In genomic region chr12:42143401-42144173, GRCh38 we compare ENCODE assay signal across 2 cellular contexts.
TF ChIP-seq lines count a peak whose summit lies in the region.

No MANE protein-coding gene starts in this region.

TF ChIP-seq in K562, 482 proteins besides CTCF, POLR2A, EP300 and RAD21 (continues in another document):
- TF ChIP-seq CBX2 (IDR thresholded peaks at IDR 0.05; ENCODE audit: insufficient read depth, low read length, poor library complexity, severe bottlenecking) (peak; percentile 67), KDM1A (IDR thresholded peaks at IDR 0.05) (0 out of 4 replicates have a peak, but pooled peaks of 1 of the 2 experiments have one; percentile 7), ETV1 (tag; conservative IDR thresholded peaks at IDR 0.05; ENCODE audit: low read depth) (no peak), ZFP36 (IDR thresholded peaks at IDR 0.05; ENCODE audit: low read depth, low read length, partially characterized antibody) (no peak), FOXK2 (conservative IDR thresholded peaks at IDR 0.05 in 1 of 2, IDR thresholded peaks at IDR 0.05 in 1 of 2; ENCODE audit: low read depth in 2 of 2) (peak in 1 of 2 experiments; percentile 51; a peak in 1 of 4 replicates), NR1H2 (CRISPR knock-in tag; IDR thresholded peaks at IDR 0.05) (no peak), ZBTB40 (IDR thresholded peaks at IDR 0.05) (0 out of 2 replicates have a peak, but pooled peaks have one; percentile 33), ZBTB40 (CRISPR knock-in tag; IDR thresholded peaks at IDR 0.05) (no peak), HDAC6 (IDR thresholded peaks at IDR 0.05; ENCODE audit: low read depth, low read length) (no peak), ARHGAP35 (IDR thresholded peaks at IDR 0.05; ENCODE audit: partially characterized antibody) (peak; percentile 14), ZNF347 (CRISPR knock-in tag; IDR thresholded peaks at IDR 0.05; ENCODE audit: low read depth) (no peak)
- TF ChIP-seq, protein P1, sequence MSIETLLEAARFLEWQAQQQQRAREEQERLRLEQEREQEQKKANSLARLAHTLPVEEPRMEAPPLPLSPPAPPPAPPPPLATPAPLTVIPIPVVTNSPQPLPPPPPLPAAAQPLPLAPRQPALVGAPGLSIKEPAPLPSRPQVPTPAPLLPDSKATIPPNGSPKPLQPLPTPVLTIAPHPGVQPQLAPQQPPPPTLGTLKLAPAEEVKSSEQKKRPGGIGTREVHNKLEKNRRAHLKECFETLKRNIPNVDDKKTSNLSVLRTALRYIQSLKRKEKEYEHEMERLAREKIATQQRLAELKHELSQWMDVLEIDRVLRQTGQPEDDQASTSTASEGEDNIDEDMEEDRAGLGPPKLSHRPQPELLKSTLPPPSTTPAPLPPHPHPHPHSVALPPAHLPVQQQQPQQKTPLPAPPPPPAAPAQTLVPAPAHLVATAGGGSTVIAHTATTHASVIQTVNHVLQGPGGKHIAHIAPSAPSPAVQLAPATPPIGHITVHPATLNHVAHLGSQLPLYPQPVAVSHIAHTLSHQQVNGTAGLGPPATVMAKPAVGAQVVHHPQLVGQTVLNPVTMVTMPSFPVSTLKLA (conservative IDR thresholded peaks at IDR 0.05), result 0 out of 4 replicates have a peak, but pooled peaks of 1 of the 2 experiments have one; percentile 22
- TF ChIP-seq, protein P2, sequence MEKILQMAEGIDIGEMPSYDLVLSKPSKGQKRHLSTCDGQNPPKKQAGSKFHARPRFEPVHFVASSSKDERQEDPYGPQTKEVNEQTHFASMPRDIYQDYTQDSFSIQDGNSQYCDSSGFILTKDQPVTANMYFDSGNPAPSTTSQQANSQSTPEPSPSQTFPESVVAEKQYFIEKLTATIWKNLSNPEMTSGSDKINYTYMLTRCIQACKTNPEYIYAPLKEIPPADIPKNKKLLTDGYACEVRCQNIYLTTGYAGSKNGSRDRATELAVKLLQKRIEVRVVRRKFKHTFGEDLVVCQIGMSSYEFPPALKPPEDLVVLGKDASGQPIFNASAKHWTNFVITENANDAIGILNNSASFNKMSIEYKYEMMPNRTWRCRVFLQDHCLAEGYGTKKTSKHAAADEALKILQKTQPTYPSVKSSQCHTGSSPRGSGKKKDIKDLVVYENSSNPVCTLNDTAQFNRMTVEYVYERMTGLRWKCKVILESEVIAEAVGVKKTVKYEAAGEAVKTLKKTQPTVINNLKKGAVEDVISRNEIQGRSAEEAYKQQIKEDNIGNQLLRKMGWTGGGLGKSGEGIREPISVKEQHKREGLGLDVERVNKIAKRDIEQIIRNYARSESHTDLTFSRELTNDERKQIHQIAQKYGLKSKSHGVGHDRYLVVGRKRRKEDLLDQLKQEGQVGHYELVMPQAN (IDR thresholded peaks at IDR 0.05; ENCODE audit: borderline replicate concordance), result peak; percentile 50; the same call in 1 of the 2 replicates

TF ChIP-seq in HepG2, 621 proteins besides CTCF, POLR2A, EP300 and RAD21:
- TF ChIP-seq KLF12 (CRISPR knock-in tag; IDR thresholded peaks at IDR 0.05; ENCODE audit: borderline replicate concordance) (0 out of 2 replicates have a peak, but pooled peaks have one; percentile 36), ZNF646 (CRISPR knock-in tag; IDR thresholded peaks at IDR 0.05) (peak; percentile 81), RFXAP (CRISPR knock-in tag; IDR thresholded peaks at IDR 0.05; ENCODE audit: borderline replicate concordance) (no peak), SIN3A (IDR thresholded peaks at IDR 0.05; ENCODE audit: borderline replicate concordance, low read depth, low read length) (no peak), ZBTB7B (CRISPR knock-in tag; IDR thresholded peaks at IDR 0.05) (no peak), ZNF644 (CRISPR knock-in tag; IDR thresholded peaks at IDR 0.05; ENCODE audit: low read depth) (no peak), ZSCAN20 (CRISPR knock-in tag; IDR thresholded peaks at IDR 0.05; ENCODE audit: borderline replicate concordance) (0 out of 2 replicates have a peak, but pooled peaks have one; percentile 1), WIZ (CRISPR knock-in tag; IDR thresholded peaks at IDR 0.05) (no peak), ZNF552 (CRISPR knock-in tag; IDR thresholded peaks at IDR 0.05; ENCODE audit: borderline replicate concordance) (no peak), DR1 (CRISPR knock-in tag; IDR thresholded peaks at IDR 0.05) (no peak), SIX1 (CRISPR knock-in tag; IDR thresholded peaks at IDR 0.05; ENCODE audit: borderline replicate concordance) (0 out of 2 replicates have a peak, but pooled peaks have one; percentile 20), ZNF567 (CRISPR knock-in tag; IDR thresholded peaks at IDR 0.05; ENCODE audit: borderline replicate concordance) (no peak), SAP130 (CRISPR knock-in tag; IDR thresholded peaks at IDR 0.05; ENCODE audit: low read depth) (0 out of 2 replicates have a peak, but pooled peaks have one; percentile 6), ZNF143 (CRISPR knock-in tag; IDR thresholded peaks at IDR 0.05) (no peak), SPEN (CRISPR knock-in tag; IDR thresholded peaks at IDR 0.05; ENCODE audit: low read depth) (no peak), ZFP82 (CRISPR knock-in tag; IDR thresholded peaks at IDR 0.05; ENCODE audit: borderline replicate concordance) (no peak), ZNF263 (CRISPR knock-in tag; IDR thresholded peaks at IDR 0.05) (peak; percentile 84), TOPORS (CRISPR knock-in tag; IDR thresholded peaks at IDR 0.05) (no peak), ZFP90 (CRISPR knock-in tag; IDR thresholded peaks at IDR 0.05; ENCODE audit: borderline replicate concordance) (no peak), ARNT (IDR thresholded peaks at IDR 0.05) (no peak), ZFAT (CRISPR knock-in tag; conservative IDR thresholded peaks at IDR 0.05) (no peak), ZBTB44 (CRISPR knock-in tag; IDR thresholded peaks at IDR 0.05) (no peak), RFXANK (CRISPR knock-in tag; IDR thresholded peaks at IDR 0.05) (no peak)
- TF ChIP-seq, protein P3, sequence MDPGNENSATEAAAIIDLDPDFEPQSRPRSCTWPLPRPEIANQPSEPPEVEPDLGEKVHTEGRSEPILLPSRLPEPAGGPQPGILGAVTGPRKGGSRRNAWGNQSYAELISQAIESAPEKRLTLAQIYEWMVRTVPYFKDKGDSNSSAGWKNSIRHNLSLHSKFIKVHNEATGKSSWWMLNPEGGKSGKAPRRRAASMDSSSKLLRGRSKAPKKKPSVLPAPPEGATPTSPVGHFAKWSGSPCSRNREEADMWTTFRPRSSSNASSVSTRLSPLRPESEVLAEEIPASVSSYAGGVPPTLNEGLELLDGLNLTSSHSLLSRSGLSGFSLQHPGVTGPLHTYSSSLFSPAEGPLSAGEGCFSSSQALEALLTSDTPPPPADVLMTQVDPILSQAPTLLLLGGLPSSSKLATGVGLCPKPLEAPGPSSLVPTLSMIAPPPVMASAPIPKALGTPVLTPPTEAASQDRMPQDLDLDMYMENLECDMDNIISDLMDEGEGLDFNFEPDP (CRISPR knock-in tag; conservative IDR thresholded peaks at IDR 0.05), result no peak
- TF ChIP-seq, protein P4, sequence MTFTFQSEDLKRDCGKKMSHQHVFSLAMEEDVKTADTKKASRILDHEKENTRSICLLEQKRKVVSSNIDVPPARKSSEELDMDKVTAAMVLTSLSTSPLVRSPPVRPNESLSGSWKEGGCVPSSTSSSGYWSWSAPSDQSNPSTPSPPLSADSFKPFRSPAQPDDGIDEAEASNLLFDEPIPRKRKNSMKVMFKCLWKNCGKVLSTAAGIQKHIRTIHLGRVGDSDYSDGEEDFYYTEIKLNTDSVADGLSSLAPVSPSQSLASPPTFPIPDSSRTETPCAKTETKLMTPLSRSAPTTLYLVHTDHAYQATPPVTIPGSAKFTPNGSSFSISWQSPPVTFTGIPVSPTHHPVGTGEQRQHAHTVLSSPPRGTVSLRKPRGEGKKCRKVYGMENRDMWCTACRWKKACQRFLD (CRISPR knock-in tag; IDR thresholded peaks at IDR 0.05; ENCODE audit: borderline replicate concordance), result no peak
- TF ChIP-seq, protein P5, sequence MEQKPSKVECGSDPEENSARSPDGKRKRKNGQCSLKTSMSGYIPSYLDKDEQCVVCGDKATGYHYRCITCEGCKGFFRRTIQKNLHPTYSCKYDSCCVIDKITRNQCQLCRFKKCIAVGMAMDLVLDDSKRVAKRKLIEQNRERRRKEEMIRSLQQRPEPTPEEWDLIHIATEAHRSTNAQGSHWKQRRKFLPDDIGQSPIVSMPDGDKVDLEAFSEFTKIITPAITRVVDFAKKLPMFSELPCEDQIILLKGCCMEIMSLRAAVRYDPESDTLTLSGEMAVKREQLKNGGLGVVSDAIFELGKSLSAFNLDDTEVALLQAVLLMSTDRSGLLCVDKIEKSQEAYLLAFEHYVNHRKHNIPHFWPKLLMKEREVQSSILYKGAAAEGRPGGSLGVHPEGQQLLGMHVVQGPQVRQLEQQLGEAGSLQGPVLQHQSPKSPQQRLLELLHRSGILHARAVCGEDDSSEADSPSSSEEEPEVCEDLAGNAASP (CRISPR knock-in tag; IDR thresholded peaks at IDR 0.05; ENCODE audit: borderline replicate concordance), result 0 out of 2 replicates have a peak, but pooled peaks have one; percentile 35
